ENCODE assay signal across 29 cellular contexts in genomic region chr1:143604887-143605286, GRCh38.
"Had no signal": no experiment of that assay in that cellular context is flagged by ENCODE, and none has a peak within 500 bp of the region (broad histone marks: within the 10 kb centered on the region; RNA-seq: fewer than 3 reads in every experiment).

No MANE protein-coding gene starts in this region.

- H3K4me2 ChIP-seq: hepatocyte had no signal

- H3K27ac ChIP-seq: colonic mucosa, coronary artery, dorsolateral prefrontal cortex, epithelial cell of prostate, esophagus muscularis mucosa, esophagus squamous epithelium, foreskin keratinocyte, gastrocnemius medialis, gastroesophageal sphincter, heart left ventricle, heart right ventricle, hepatocyte had no signal

- H2AFZ ChIP-seq: hepatocyte had no signal

- FAIRE-seq: colon, endometrium, endothelial cell of umbilical vein, frontal cortex had no signal

- H3K4me3 ChIP-seq: colonic mucosa, coronary artery, dorsolateral prefrontal cortex, esophagus muscularis mucosa, esophagus squamous epithelium, gastrocnemius medialis, gastroesophageal sphincter, heart left ventricle, heart right ventricle, hepatocyte had no signal

- H3K27me3 ChIP-seq: colonic mucosa, esophagus muscularis mucosa, esophagus squamous epithelium, foreskin keratinocyte, gastrocnemius medialis, gastroesophageal sphincter, hepatocyte had no signal

- H3K79me2 ChIP-seq: hepatocyte had no signal

- H3K4me1 ChIP-seq: colonic mucosa, esophagus muscularis mucosa, esophagus squamous epithelium, foreskin keratinocyte, gastrocnemius medialis, gastroesophageal sphincter, heart left ventricle, heart right ventricle had no signal

- ATAC-seq: effector memory CD8-positive, alpha-beta T cell; esophagus mucosa; foreskin keratinocyte; gastrocnemius medialis; gastroesophageal sphincter; heart left ventricle; heart right ventricle had no signal

- H3K9me3 ChIP-seq: colonic mucosa, esophagus muscularis mucosa, esophagus squamous epithelium, gastrocnemius medialis, gastroesophageal sphincter, heart left ventricle, heart right ventricle had no signal

- DNase-seq: colonic mucosa; cortex of kidney; dermis blood vessel endothelial cell; dorsolateral prefrontal cortex; effector CD4-positive, alpha-beta T cell; effector CD8-positive, alpha-beta T cell; effector memory CD4-positive, alpha-beta T cell; effector memory CD8-positive, alpha-beta T cell; endodermal cell; erythroblast; esophagus squamous epithelium; foreskin fibroblast; foreskin keratinocyte; foreskin melanocyte; gastrocnemius medialis; glutamatergic neuron; head of caudate nucleus; heart left ventricle; heart right ventricle had no signal

- H3K36me3 ChIP-seq: colonic mucosa, esophagus muscularis mucosa, esophagus squamous epithelium, gastrocnemius medialis, gastroesophageal sphincter, heart left ventricle, heart right ventricle had no signal
